1 cellular context compared by ENCODE assay signal in the genomic region with DNA sequence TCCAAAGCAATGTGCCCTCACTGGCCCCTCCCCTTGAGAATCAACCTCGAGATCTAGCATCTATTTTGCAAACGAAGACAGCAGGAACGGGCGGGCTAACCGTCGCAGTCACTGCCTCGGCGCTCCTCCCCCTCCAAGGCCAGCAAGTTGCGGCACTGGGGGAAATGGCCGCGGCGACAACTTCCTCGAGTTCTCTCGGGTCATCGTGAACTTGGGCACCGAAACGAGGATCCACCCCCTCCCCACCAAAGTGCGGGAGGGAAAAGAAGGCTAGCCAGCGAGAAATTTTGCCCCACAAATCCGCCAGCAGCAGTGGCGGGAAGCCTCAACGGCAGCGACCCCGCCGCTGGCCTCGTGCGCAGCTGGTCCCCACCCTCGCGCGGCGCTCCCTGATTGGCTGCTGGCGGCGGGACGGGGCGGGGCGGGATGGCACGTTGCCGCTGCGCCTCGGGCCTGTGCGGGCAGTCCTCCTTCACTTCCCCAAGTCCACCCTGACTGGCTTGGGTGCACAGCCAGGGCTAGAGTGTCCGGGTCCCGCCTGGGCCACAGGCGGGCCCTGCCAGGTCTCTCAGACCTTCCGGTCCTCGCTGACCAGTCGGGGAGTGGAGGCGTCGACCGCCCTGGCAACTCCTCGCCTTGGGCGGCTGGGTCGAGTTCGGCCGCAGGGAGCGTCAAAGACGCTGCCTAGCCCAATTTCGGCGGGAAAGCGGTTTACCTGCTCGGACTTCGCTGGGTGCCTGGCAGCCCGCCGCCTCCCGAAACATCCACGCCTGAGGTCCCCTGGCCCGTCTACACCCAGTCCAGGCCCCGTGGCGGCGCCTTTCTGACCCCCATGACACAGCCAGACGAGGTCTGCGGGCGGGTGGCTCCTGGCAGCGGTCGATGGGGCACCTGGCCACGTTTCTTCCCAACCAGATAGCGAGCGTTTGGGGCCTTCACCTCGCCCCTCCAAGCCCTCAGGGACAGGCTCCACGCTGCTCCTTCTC.
TF ChIP-seq lines count a peak whose summit lies in the region.

TSS of gene BOLL (minus strand) at position 364 of the 986 bp plus-strand sequence. CDS start 3,469 bp downstream, outside the sequence.

TF ChIP-seq in H1, 55 proteins besides CTCF, POLR2A, EP300 and RAD21 (continued from another document):
- TF ChIP-seq, protein P1, sequence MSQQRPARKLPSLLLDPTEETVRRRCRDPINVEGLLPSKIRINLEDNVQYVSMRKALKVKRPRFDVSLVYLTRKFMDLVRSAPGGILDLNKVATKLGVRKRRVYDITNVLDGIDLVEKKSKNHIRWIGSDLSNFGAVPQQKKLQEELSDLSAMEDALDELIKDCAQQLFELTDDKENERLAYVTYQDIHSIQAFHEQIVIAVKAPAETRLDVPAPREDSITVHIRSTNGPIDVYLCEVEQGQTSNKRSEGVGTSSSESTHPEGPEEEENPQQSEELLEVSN (IDR thresholded peaks at IDR 0.05) = peak; percentile 98
- peak; percentile 57 for TF ChIP-seq RNF2 (IDR thresholded peaks at IDR 0.05; ENCODE audit: borderline replicate concordance, low read depth, low read length, missing control alignments, poor library complexity, severe bottlenecking)
- no peak for TF ChIP-seq CHD1 (IDR thresholded peaks at IDR 0.05; ENCODE audit: low read depth, low read length)
TF ChIP-seq in H1: peak in this region for 3.
